In genomic region chr4:56467284-56468096, GRCh38 we compare ENCODE assay signal across 8 cellular contexts. TPM values are rescaled to one million over a fixed set of nuclear protein-coding genes. Genes with fewer than 3 reads are reported as not detected.
DNase-seq lines count a peak whose midpoint lies in the region; ATAC-seq and TF ChIP-seq lines count a peak whose summit lies in the region.

Gene SRP72, plus strand, starts transcription at chr4:56467617. Its CDS starts 19 bp downstream, at chr4:56467636.

- CTCF ChIA-PET in CD8-positive, alpha-beta T cell (lab: Charles Lee), result interaction anchor here (0.9 to 1.4 kb wide), 4 partner anchors 29 to 370 kb away, joined by 3 to 4 read pairs (median 4); partner anchors contain the start of genes PAICS and PPAT
- CTCF ChIA-PET in activated CD8-positive, alpha-beta memory T cell treated with anti-CD3 and anti-CD28 coated beads for 36 hours (lab: Charles Lee), result interaction anchor here (3.4 kb wide), 1 partner anchor 31 kb away, joined by 16 read pairs; the partner anchor contains the start of genes PAICS and PPAT

- POLR2A ChIA-PET in CD8-positive, alpha-beta T cell (lab: Charles Lee), result interaction anchor here (0.7 to 2.7 kb wide), 5 partner anchors 31 to 510 kb away, joined by 3 to 30 read pairs (median 7); partner anchors contain the start of genes AASDH, NOA1, PAICS and PPAT
- POLR2A ChIA-PET in activated CD8-positive, alpha-beta memory T cell treated with anti-CD3 and anti-CD28 coated beads for 36 hours (lab: Charles Lee), result interaction anchor here (0.7 to 2.5 kb wide), 7 partner anchors 16 to 364 kb away, joined by 3 to 12 read pairs (median 4); partner anchors contain the start of genes AASDH, PAICS and PPAT

- peak; percentile 96 for ATAC-seq in CD8-positive, alpha-beta T cell
- ATAC-seq in GM19463 (IDR thresholded peaks at IDR 0.05; ENCODE audit: unreplicated experiment), result peak; percentile 95

- no peaks in the 10 kb centered on the region for H3K9me3 Mint-ChIP-seq in CD8-positive, alpha-beta T cell

- peaks cover 48% of the 10 kb centered on the region for H3K36me3 Mint-ChIP-seq in CD8-positive, alpha-beta T cell

- no peaks in the 10 kb centered on the region for H3K27me3 ChIP-seq in CD8-positive, alpha-beta T cell (ENCODE audit: insufficient read depth, low read length)
- H3K27me3 ChIP-seq in effector memory CD4-positive, alpha-beta T cell (replicated peaks; ENCODE audit: control insufficient read depth, insufficient read depth, low read length, poor library complexity, severe bottlenecking), result no peaks in the 10 kb centered on the region

- H3K4me1 Mint-ChIP-seq in CD8-positive, alpha-beta T cell (ENCODE audit: low read depth), result peaks cover 60% of the 10 kb centered on the region

- intact Hi-C loops in CD8-positive, alpha-beta T cell (cut with DNase I, micrococcal nuclease), result loop anchor here (1.0 to 10.0 kb wide), 15 partner anchors 31 to 615 kb away; partner anchors contain the start of genes PAICS (in 2 of the 2), AASDH (in 1 of the 2), ARL9 (in 1 of the 2) and CEP135 (in 1 of the 2)

- H3K36me3 ChIP-seq in CD8-positive, alpha-beta T cell (ENCODE audit: insufficient read depth, low read length), result peaks cover 9% of the 10 kb centered on the region
- peaks cover 17% of the 10 kb centered on the region for H3K36me3 ChIP-seq in effector memory CD4-positive, alpha-beta T cell (ENCODE audit: control insufficient read depth, insufficient read depth, low read length)

- peak within 1 kb of the TSS; percentile 63 for H3K4me3 ChIP-seq in CD8-positive, alpha-beta T cell (ENCODE audit: low read depth, low read length)
- H3K4me3 ChIP-seq in effector memory CD4-positive, alpha-beta T cell (ENCODE audit: insufficient read depth, low read depth, low read length, poor library complexity, severe bottlenecking), result peak within 1 kb of the TSS; percentile 97

- TF ChIP-seq CTCF in CD8-positive, alpha-beta T cell (IDR thresholded peaks at IDR 0.05), result no peak

- no peaks in the 10 kb centered on the region for H3K27me3 Mint-ChIP-seq in CD8-positive, alpha-beta T cell (ENCODE audit: low read depth)

- peak within 1 kb of the TSS; percentile 69 for H3K27ac ChIP-seq in CD8-positive, alpha-beta T cell (ENCODE audit: low read depth, low read length)
- peak within 1 kb of the TSS; percentile 80 for H3K27ac ChIP-seq in effector memory CD4-positive, alpha-beta T cell (ENCODE audit: insufficient read depth, low read length, poor library complexity, severe bottlenecking)

- H3K9me3 ChIP-seq in CD8-positive, alpha-beta T cell (ENCODE audit: low read length), result no peaks in the 10 kb centered on the region
- H3K9me3 ChIP-seq in effector memory CD4-positive, alpha-beta T cell (ENCODE audit: control insufficient read depth, low read length), result no peaks in the 10 kb centered on the region

- H3K4me1 ChIP-seq in CD8-positive, alpha-beta T cell (ENCODE audit: insufficient read depth, low read length), result peaks cover 44% of the 10 kb centered on the region
- peaks cover 24% of the 10 kb centered on the region for H3K4me1 ChIP-seq in effector memory CD4-positive, alpha-beta T cell (ENCODE audit: control insufficient read depth, insufficient read depth, low read length, poor library complexity, severe bottlenecking)

- peak within 1 kb of the TSS; percentile 100 for H3K27ac Mint-ChIP-seq in CD8-positive, alpha-beta T cell

- DNase-seq in CD8-positive, alpha-beta T cell, result peak; percentile 81 to 95 (median 87)
- DNase-seq in HPDE6-E6E7 (ENCODE audit: extremely low spot score) (peak; percentile 86), medulla oblongata (ENCODE audit: extremely low spot score) (peak; percentile 94)
- peak; percentile 62 for DNase-seq in NK-92 treated with Interleukin-12 subunit alpha and Interleukin-12 subunit beta, amount 100 ng/mL, for 24 hours (lab: John Stamatoyannopoulos, UW)
- DNase-seq in effector memory CD4-positive, alpha-beta T cell, result peak; percentile 79 to 88 (median 87)
- peak; percentile 81 for DNase-seq in stimulated activated CD8-positive, alpha-beta memory T cell treated with anti-CD3 and anti-CD28 coated beads, Interleukin-12 subunit alpha, Interleukin-12 subunit beta, amount 100 ng/mL, for 1 hour (ENCODE audit: low read depth)

- H3K4me3 Mint-ChIP-seq in CD8-positive, alpha-beta T cell, result peak within 1 kb of the TSS; percentile 100

RNA-seq across cellular contexts. Expression of gene SRP72, which starts in this region (rescaled TPM):
- 100 to 1,000 TPM; 142 to 148 TPM for total RNA-seq in CD8-positive, alpha-beta T cell
- 100 to 1,000 TPM; 198 to 202 TPM for total RNA-seq in activated CD8-positive, alpha-beta memory T cell treated with anti-CD3 and anti-CD28 coated beads for 36 hours

Comparison
In these comparisons a context has a peak if more than half of its experiments do, and no peak if none do; other contexts are left out.
1. Peak in every context shown above with its lines: DNase-seq, ATAC-seq, H3K4me3 ChIP-seq and H3K27ac ChIP-seq.